Comparison of ENCODE assay signal across 20 cellular contexts in genomic region chr12:118336123-118336522, GRCh38. TPM values are rescaled to one million over a fixed set of nuclear protein-coding genes. Genes with fewer than 3 reads are reported as not detected.
A peak's percentile ranks its signal among the peaks of the same experiment; 100 is the strongest.
DNase-seq lines count a peak whose midpoint lies in the region; ATAC-seq and TF ChIP-seq lines count a peak whose summit lies in the region.
"Had no signal": no experiment of that assay in that cellular context is flagged by ENCODE, and none has a peak within 500 bp of the region (broad histone marks: within the 10 kb centered on the region; RNA-seq: fewer than 3 reads in every experiment).

No MANE protein-coding gene starts in this region.

- no peaks in the 10 kb centered on the region for H3K36me3 Mint-ChIP-seq in Calu3 (ENCODE audit: insufficient read depth, unreplicated experiment)
- H3K36me3 Mint-ChIP-seq in osteocyte (ENCODE audit: unreplicated experiment): peaks cover 3% of the 10 kb centered on the region

- ATAC-seq in GM21367 (IDR thresholded peaks at IDR 0.05; ENCODE audit: unreplicated experiment): no peak
- ATAC-seq: T-cell had no signal

- intact Hi-C loops in Calu3 (cut with micrococcal nuclease; ENCODE audit: unreplicated experiment): loop anchor here (2.0 kb wide), 1 partner anchor 21 kb away; no protein-coding TSS in a partner anchor

- no peaks in the 10 kb centered on the region for H3K27me3 Mint-ChIP-seq in Calu3 (ENCODE audit: unreplicated experiment)
- no peaks in the 10 kb centered on the region for H3K27me3 Mint-ChIP-seq in osteocyte (ENCODE audit: unreplicated experiment)
- H3K27me3 Mint-ChIP-seq: CD4-positive, alpha-beta memory T cell; T-cell had no signal

- no peaks in the 10 kb centered on the region for H3K9me3 Mint-ChIP-seq in Calu3 (ENCODE audit: low read depth, unreplicated experiment)
- H3K9me3 Mint-ChIP-seq in osteocyte (ENCODE audit: unreplicated experiment): no peaks in the 10 kb centered on the region
- H3K9me3 Mint-ChIP-seq: CD4-positive, alpha-beta memory T cell; T-cell had no signal

- DNase-seq in Calu3: no peak
- DNase-seq in HL-60 (ENCODE audit: low read depth in 1 of 2, low spot score in 1 of 2): no peak
- DNase-seq in osteocyte (ENCODE audit: extremely low spot score, unreplicated experiment): no peak
- DNase-seq in NCI-H82 (lab: John Stamatoyannopoulos, UW): no peak
- DNase-seq in SW480 (ENCODE audit: low spot score): no peak
- DNase-seq: C1 segment of cervical spinal cord; CD4-positive, alpha-beta memory T cell; COR-L47; DMS79 treated with DMSO at 0.1 percent for 48 hours; GF-D8; GM23248; H7; KG1; MM.1S; NCI-H2029; NCI-H446; NCI-H524 treated with DMSO at 0.1 percent for 48 hours; T-cell had no signal

- H3K4me3 ChIP-seq in HL-60 (replicated peaks; ENCODE audit: insufficient read depth, low read length): no peak overlapping the region
- H3K4me3 ChIP-seq: GM23248 had no signal

- H3K4me3 Mint-ChIP-seq in Calu3 (ENCODE audit: low read depth, unreplicated experiment): no peak overlapping the region
- H3K4me3 Mint-ChIP-seq in osteocyte (ENCODE audit: unreplicated experiment): no peak overlapping the region
- H3K4me3 Mint-ChIP-seq: CD4-positive, alpha-beta memory T cell; T-cell had no signal

- peak overlapping the region; percentile 56 for H3K27ac Mint-ChIP-seq in Calu3 (ENCODE audit: unreplicated experiment)
- H3K27ac Mint-ChIP-seq in osteocyte (ENCODE audit: unreplicated experiment): peak overlapping the region; percentile 89
- H3K27ac Mint-ChIP-seq: T-cell had no signal

- peak overlapping the region; percentile 69 for H3K27ac ChIP-seq in HL-60 (replicated peaks)
- H3K27ac ChIP-seq in VCaP: peak overlapping the region; percentile 45; the same call in 1 of the 2 replicates

- no TSS peak for BruUV-seq in Calu3 (replicated peaks; lab: Mats Ljungman, UMichigan)

- no peaks in the 10 kb centered on the region for H3K27me3 ChIP-seq in HL-60 (ENCODE audit: insufficient read depth, poor library complexity, severe bottlenecking)

- peaks cover 38% of the 10 kb centered on the region for H3K4me1 Mint-ChIP-seq in Calu3 (ENCODE audit: low read depth, unreplicated experiment)
- H3K4me1 Mint-ChIP-seq in osteocyte (ENCODE audit: unreplicated experiment): peaks cover 52% of the 10 kb centered on the region

- TF ChIP-seq CTCF in Calu3 (IDR thresholded peaks at IDR 0.05; ENCODE audit: unreplicated experiment): no peak
- TF ChIP-seq CTCF in HL-60 (IDR thresholded peaks at IDR 0.05; ENCODE audit: insufficient read depth, low read length): no peak
- no peak for TF ChIP-seq CTCF in VCaP (conservative IDR thresholded peaks at IDR 0.05)
- no peak for TF ChIP-seq CTCF in osteocyte (IDR thresholded peaks at IDR 0.05)

- CTCF ChIA-PET in Calu3 (lab: Charles Lee): interaction anchor here (0.5 to 0.6 kb wide), 2 partner anchors 64 to 1627 kb away, joined by 5 to 8 read pairs; no protein-coding TSS in a partner anchor

RNA-seq across cellular contexts. Expression of gene TAOK3, which starts 36.6 kb away (rescaled TPM):
- 39.1 and 44.1 TPM in 2 replicates for total RNA-seq in Calu3 (2022)
- total RNA-seq in osteocyte: 26.6 and 28.6 TPM in 2 replicates

RNA-seq across cellular contexts. Expression of gene SUDS3, which starts 40.2 kb away (rescaled TPM):
- 49.4 and 50.5 TPM in 2 replicates for total RNA-seq in Calu3 (2022)
- 33.5 and 35.1 TPM in 2 replicates for total RNA-seq in osteocyte
